ENCODE assay signal across 8 cellular contexts in genomic region chr5:87121315-87122170, GRCh38.
A peak's percentile ranks its signal among the peaks of the same experiment; 100 is the strongest.
DNase-seq lines count a peak whose midpoint lies in the region; ATAC-seq, FAIRE-seq and TF ChIP-seq lines count a peak whose summit lies in the region.

No MANE protein-coding gene starts in this region.

- no peaks in the 10 kb centered on the region for H3K36me3 ChIP-seq in HepG2 (replicated peaks in 1 of 2; ENCODE audit: control insufficient read depth in 1 of 2, insufficient read depth in 2 of 2, low read length in 2 of 2)
- no peaks in the 10 kb centered on the region for H3K36me3 ChIP-seq in transverse colon

- intact Hi-C loops in HepG2 (cut with micrococcal nuclease; ENCODE audit: unreplicated experiment) (no loop called here), transverse colon (cut with DNase I; ENCODE audit: low total_unique reads) (no loop called here)

- no peaks in the 10 kb centered on the region for H4K20me1 ChIP-seq in HepG2 (ENCODE audit: insufficient read depth, low read length)

- H3K4me2 ChIP-seq in A549 (peak overlapping the region; percentile 57), HepG2 (ENCODE audit: low read depth, low read length) (no peak overlapping the region)

- WGBS in A549 (ENCODE audit: missing lambda C conversion rate), result 32% methylated on average over 5 of the region's 5 CpGs
- 9% methylated on average over 5 of the region's 5 CpGs for WGBS in HepG2 (ENCODE audit: low lambda C conversion rate)
- 50 to 66% methylated on average over 5 of the region's 5 CpGs for WGBS in transverse colon (ENCODE audit: low coverage in 1 of 2), 2 donors

- FAIRE-seq in A549 (lab: Jason Lieb, UNC) (peak; percentile 61), HepG2 (lab: Jason Lieb, UNC) (no peak)

- no peaks in the 10 kb centered on the region for H3K79me2 ChIP-seq in HepG2 (ENCODE audit: insufficient read depth, low read length)

- TF ChIP-seq POLR2A in A549 (IDR thresholded peaks at IDR 0.05; ENCODE audit: low read length) (no peak), HepG2 (IDR thresholded peaks at IDR 0.05; ENCODE audit: insufficient read depth in 1 of 2, low read depth in 2 of 2, low read length in 2 of 2) (no peak), transverse colon (IDR thresholded peaks at IDR 0.05) (no peak)

- peak; percentile 84 to 90; a peak in 5 of 6 replicates for ATAC-seq in A549
- peak; percentile 64 for ATAC-seq in GM18858 (IDR thresholded peaks at IDR 0.05; ENCODE audit: unreplicated experiment)
- peak; percentile 72 for ATAC-seq in HG03060 (IDR thresholded peaks at IDR 0.05; ENCODE audit: low read depth, unreplicated experiment)
- peak; percentile 72 for ATAC-seq in HepG2

- no TSS peak for BruUV-seq in HepG2 (replicated peaks; lab: Mats Ljungman, UMichigan)

- H3K4me1 ChIP-seq in A549, result peaks cover 23% of the 10 kb centered on the region; the same call in 2 of the 3 replicates
- H3K4me1 ChIP-seq in HepG2 (ENCODE audit: insufficient read depth, low read length), result peaks cover 11% of the 10 kb centered on the region; the same call in 1 of the 2 replicates
- H3K4me1 ChIP-seq in transverse colon, result peaks cover 0 to 9% (median 4%) of the 10 kb centered on the region in 4 donors

- TF ChIP-seq RAD21 in A549 (conservative IDR thresholded peaks at IDR 0.05 in 1 of 2, IDR thresholded peaks at IDR 0.05 in 1 of 2) (no peak), HepG2 (CRISPR knock-in tag; IDR thresholded peaks at IDR 0.05) (no peak)

- no peak for TF ChIP-seq EP300 in A549 (IDR thresholded peaks at IDR 0.05)
- no peak for TF ChIP-seq EP300 in HepG2 (IDR thresholded peaks at IDR 0.05; ENCODE audit: low read depth in 2 of 2, low read length in 2 of 2)
- no peak for TF ChIP-seq EP300 in HepG2 (CRISPR knock-in tag; IDR thresholded peaks at IDR 0.05; ENCODE audit: borderline replicate concordance)
- TF ChIP-seq EP300 in transverse colon (IDR thresholded peaks at IDR 0.05; ENCODE audit: low read depth), result no peak

- H3K27ac ChIP-seq in A549 (peak overlapping the region; percentile 61 to 79), HepG2 (ENCODE audit: extremely low read length, insufficient read depth, low read length) (no peak overlapping the region), transverse colon (peak overlapping the region; percentile 11 to 40 (median 20))

- no peaks in the 10 kb centered on the region for H3K27me3 ChIP-seq in HepG2 (ENCODE audit: control insufficient read depth in 1 of 2, insufficient read depth in 2 of 2, low read length in 2 of 2)
- no peaks in the 10 kb centered on the region for H3K27me3 ChIP-seq in transverse colon

- H3K4me3 ChIP-seq in A549 (no peak overlapping the region), HepG2 (replicated peaks in 1 of 3; ENCODE audit: insufficient read depth in 1 of 3, low read depth in 2 of 3, low read length in 3 of 3) (no peak overlapping the region), transverse colon (no peak overlapping the region)

- POLR2A ChIA-PET in A549 (lab: Yijun Ruan, JAX) (interaction anchor here (1.6 kb wide), 1 partner anchor 146 kb away, joined by 11 read pairs; the partner anchor contains the start of gene RASA1), HepG2 (lab: Yijun Ruan, JAX) (no interaction called here)

- in situ Hi-C loops in HepG2 (cut with HindIII; ENCODE audit: extremely low pct_ligation_motif_present, low pct_unique_long_range_greater_than_20kb) (no loop called here), transverse colon (cut with MboI; ENCODE audit: low pct_ligation_motif_present in 1 of 4, low pct_unique_long_range_greater_than_20kb in 1 of 4, low sequenced_read_pairs in 3 of 4) (no loop called here)

- TF ChIP-seq CTCF in A549 (IDR thresholded peaks at IDR 0.05) (no peak), HepG2 (CRISPR knock-in tag; IDR thresholded peaks at IDR 0.05) (no peak), transverse colon (IDR thresholded peaks at IDR 0.05) (no peak)

- no peak overlapping the region for H3K9ac ChIP-seq in HepG2 (ENCODE audit: insufficient read depth, low read depth, low read length)

- DNase-seq in A549 (ENCODE audit: low read depth in 1 of 2, low spot score in 1 of 2), result peak; percentile 10 to 46
- peak; percentile 94 for DNase-seq in RKO (ENCODE audit: low spot score)
- DNase-seq in amniotic epithelial cell (ENCODE audit: low read depth), result peak; percentile 90
- peak; percentile 16 for DNase-seq in HepG2 (ENCODE audit: low spot score)
- DNase-seq in transverse colon, result peak; percentile 14
- DNase-seq in NCI-H1694 treated with DMSO at 0.1 percent for 48 hours (lab: John Stamatoyannopoulos, UW), result no peak

- no peak overlapping the region for H2AFZ ChIP-seq in HepG2 (ENCODE audit: low read length)

- CTCF ChIA-PET in A549 (lab: Yijun Ruan, JAX), result interaction anchor here (0.8 kb wide), 1 partner anchor 144 kb away, joined by 3 read pairs; no protein-coding TSS in a partner anchor
- CTCF ChIA-PET in HepG2 (lab: Yijun Ruan, JAX; ENCODE audit: low intra/inter-chr PET ratio, low total read pairs), result no interaction called here

- H3K9me3 ChIP-seq in A549 (no peaks in the 10 kb centered on the region), HepG2 (ENCODE audit: low read length) (no peaks in the 10 kb centered on the region), transverse colon (no peaks in the 10 kb centered on the region)

TF ChIP-seq in A549, 52 proteins besides CTCF, POLR2A, EP300 and RAD21:
- peak; percentile 41; the same call in 1 of the 2 replicates for TF ChIP-seq JUNB (IDR thresholded peaks at IDR 0.05)
- TF ChIP-seq HDAC2 (IDR thresholded peaks at IDR 0.05), result no peak
- no peak for TF ChIP-seq USF2 (IDR thresholded peaks at IDR 0.05)
- TF ChIP-seq CEBPB (IDR thresholded peaks at IDR 0.05), result peak in 1 of 2 experiments; percentile 56; a peak in 3 of 4 replicates
- peak; percentile 65 for TF ChIP-seq FOSL2 (IDR thresholded peaks at IDR 0.05)
- TF ChIP-seq FOSL2 (CRISPR knock-in tag; IDR thresholded peaks at IDR 0.05), result peak; percentile 88
TF ChIP-seq in A549: peak in this region for 3.

TF ChIP-seq in HepG2, 621 proteins besides CTCF, POLR2A, EP300 and RAD21 (continues in another document):
- TF ChIP-seq GABPA (IDR thresholded peaks at IDR 0.05; ENCODE audit: low read depth, low read length) (no peak), GABPA (CRISPR knock-in tag; IDR thresholded peaks at IDR 0.05; ENCODE audit: low read depth) (peak; percentile 37; the same call in 1 of the 2 replicates), BCLAF1 (IDR thresholded peaks at IDR 0.05) (no peak), ZBTB34 (CRISPR knock-in tag; IDR thresholded peaks at IDR 0.05) (no peak), ZNF124 (CRISPR knock-in tag; IDR thresholded peaks at IDR 0.05) (no peak), FOSL2 (CRISPR knock-in tag; IDR thresholded peaks at IDR 0.05) (peak; percentile 84), RELA (CRISPR knock-in tag; IDR thresholded peaks at IDR 0.05) (no peak), CEBPB (IDR thresholded peaks at IDR 0.05; ENCODE audit: borderline replicate concordance, low read depth, low read length) (peak; percentile 42; the same call in 1 of the 2 replicates), TMF1 (CRISPR knock-in tag; IDR thresholded peaks at IDR 0.05; ENCODE audit: low read depth) (no peak), IRF1 (CRISPR knock-in tag; IDR thresholded peaks at IDR 0.05; ENCODE audit: low read depth) (no peak), ATF3 (CRISPR knock-in tag; IDR thresholded peaks at IDR 0.05) (no peak), SAFB2 (CRISPR knock-in tag; IDR thresholded peaks at IDR 0.05; ENCODE audit: borderline replicate concordance, low read depth) (no peak), FOSL1 (CRISPR knock-in tag; IDR thresholded peaks at IDR 0.05; ENCODE audit: borderline replicate concordance) (no peak), ZNF556 (CRISPR knock-in tag; IDR thresholded peaks at IDR 0.05; ENCODE audit: borderline replicate concordance) (no peak), ZNF737 (CRISPR knock-in tag; IDR thresholded peaks at IDR 0.05; ENCODE audit: borderline replicate concordance) (no peak)

Comparison
In these comparisons a context has a peak if more than half of its experiments do, and no peak if none do; other contexts are left out.
1. Of the 38 proteins assayed by ChIP-seq in both HepG2 and A549: peak only in HepG2: none; only in A549: JUNB; in both: FOSL2; in neither: 35; mixed calls (peak in some experiments, not most) for 1.